8 cellular contexts compared by ENCODE assay signal in the genomic region with DNA sequence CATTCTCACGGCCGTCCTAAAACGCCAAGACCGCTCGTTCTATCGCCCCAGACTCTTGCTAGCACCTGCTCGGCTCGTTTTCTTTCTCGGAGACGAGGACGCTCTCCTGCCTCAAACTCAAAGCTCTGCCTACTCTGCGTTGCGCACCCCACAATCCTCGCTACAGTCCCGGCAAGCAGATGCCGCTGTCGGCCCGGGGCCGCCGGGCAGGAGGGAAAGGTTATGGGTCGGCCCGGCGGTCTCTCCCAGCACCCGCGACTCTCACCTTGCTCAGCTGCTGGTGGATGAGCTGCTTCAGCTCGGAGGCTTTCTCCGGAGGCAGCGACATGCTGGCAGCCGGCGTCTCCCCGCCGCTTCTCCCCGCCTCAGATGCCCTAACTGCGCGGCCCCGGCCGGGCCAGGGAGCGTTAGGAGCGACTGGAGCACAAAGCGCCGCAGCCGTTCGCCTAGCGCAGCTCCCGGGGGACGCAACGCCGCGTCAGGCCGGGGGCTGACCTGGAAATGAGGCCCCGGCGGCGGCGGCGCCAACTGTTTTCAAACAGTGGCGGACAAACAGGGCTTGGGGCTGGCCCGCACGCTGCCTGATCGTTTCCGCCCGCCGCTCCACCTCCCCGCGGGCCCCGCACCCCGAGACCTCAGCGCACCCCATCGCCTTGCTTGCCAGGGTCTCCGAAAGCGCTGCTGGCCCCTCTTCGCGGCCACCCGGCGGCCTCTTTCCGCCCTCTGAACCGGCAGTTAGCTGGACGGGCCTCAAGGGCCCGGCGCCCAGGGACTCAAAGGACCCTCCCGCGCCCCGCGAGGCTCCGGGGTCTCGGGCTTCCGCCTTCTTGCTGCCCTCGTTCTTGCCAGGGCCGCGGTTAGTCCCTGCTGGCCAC. TPM values are rescaled to one million over a fixed set of nuclear protein-coding genes. Genes with fewer than 3 reads are reported as not detected.
DNase-seq lines count a peak whose midpoint lies in the region; ATAC-seq, FAIRE-seq and TF ChIP-seq lines count a peak whose summit lies in the region.

A gene with protein sequence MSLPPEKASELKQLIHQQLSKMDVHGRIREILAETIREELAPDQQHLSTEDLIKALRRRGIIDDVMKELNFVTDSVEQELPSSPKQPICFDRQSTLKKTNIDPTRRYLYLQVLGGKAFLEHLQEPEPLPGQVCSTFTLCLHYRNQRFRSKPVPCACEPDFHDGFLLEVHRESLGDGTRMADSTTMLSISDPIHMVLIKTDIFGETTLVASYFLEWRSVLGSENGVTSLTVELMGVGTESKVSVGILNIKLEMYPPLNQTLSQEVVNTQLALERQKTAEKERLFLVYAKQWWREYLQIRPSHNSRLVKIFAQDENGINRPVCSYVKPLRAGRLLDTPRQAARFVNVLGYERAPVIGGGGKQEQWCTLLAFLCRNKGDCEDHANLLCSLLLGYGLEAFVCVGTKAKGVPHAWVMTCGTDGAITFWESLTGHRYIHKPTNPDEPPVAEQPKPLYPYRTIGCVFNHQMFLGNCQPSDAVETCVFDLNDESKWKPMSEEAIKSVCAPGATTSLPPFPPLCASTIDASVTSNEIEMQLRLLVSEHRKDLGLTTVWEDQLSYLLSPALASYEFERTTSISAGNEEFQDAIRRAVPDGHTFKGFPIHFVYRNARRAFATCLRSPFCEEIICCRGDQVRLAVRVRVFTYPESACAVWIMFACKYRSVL (minus strand): TSS at position 503 of the 875 bp plus-strand sequence. CDS start 175 bp downstream, at position 328.
A gene with protein sequence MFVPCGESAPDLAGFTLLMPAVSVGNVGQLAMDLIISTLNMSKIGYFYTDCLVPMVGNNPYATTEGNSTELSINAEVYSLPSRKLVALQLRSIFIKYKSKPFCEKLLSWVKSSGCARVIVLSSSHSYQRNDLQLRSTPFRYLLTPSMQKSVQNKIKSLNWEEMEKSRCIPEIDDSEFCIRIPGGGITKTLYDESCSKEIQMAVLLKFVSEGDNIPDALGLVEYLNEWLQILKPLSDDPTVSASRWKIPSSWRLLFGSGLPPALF (plus strand): TSS at position 822 of the 875 bp plus-strand sequence. CDS start 66 bp downstream, outside the sequence.

- H3K9me3 Mint-ChIP-seq in Calu3 (ENCODE audit: low read depth, unreplicated experiment) = no peaks in the 10 kb centered on the region

- peak within 1 kb of the TSS; percentile 86 for H3K4me3 ChIP-seq in HUES48 (ENCODE audit: low read depth, low read length)
- H3K4me3 ChIP-seq in OCI-LY7 (ENCODE audit: low read depth, low read length, poor library complexity, severe bottlenecking) = peak within 1 kb of the TSS; percentile 92
- peak within 1 kb of the TSS; percentile 53 to 90 (median 89) for H3K4me3 ChIP-seq in endothelial cell of umbilical vein (replicated peaks in 1 of 3; ENCODE audit: insufficient read depth in 1 of 3, low read depth in 1 of 3, low read length in 3 of 3)
- H3K4me3 ChIP-seq in mononuclear cell (ENCODE audit: low read length) = peak within 1 kb of the TSS; percentile 84

- TSS peak; percentile 24 for BruUV-seq in Calu3 (replicated peaks; lab: Mats Ljungman, UMichigan)
- BruUV-seq in OCI-LY7 (replicated peaks; lab: Mats Ljungman, UMichigan) = no TSS peak
- BruUV-seq in endothelial cell of umbilical vein (replicated peaks; lab: Mats Ljungman, UMichigan) = TSS peak; percentile 37

- H4K20me1 ChIP-seq in OCI-LY7 (ENCODE audit: insufficient read depth, low read length) = peaks cover 15% of the 10 kb centered on the region; the same call in 1 of the 2 replicates
- H4K20me1 ChIP-seq in endothelial cell of umbilical vein (replicated peaks; ENCODE audit: control insufficient read depth, extremely low read depth, insufficient read depth, low read length) = no peaks in the 10 kb centered on the region

- peaks cover 24% of the 10 kb centered on the region for H3K4me1 Mint-ChIP-seq in Calu3 (ENCODE audit: low read depth, unreplicated experiment)

- no peaks in the 10 kb centered on the region for H3K9me1 ChIP-seq in endothelial cell of umbilical vein (replicated peaks; ENCODE audit: control insufficient read depth, extremely low read depth, insufficient read depth, low read length)

- peaks cover 34% of the 10 kb centered on the region for H3K36me3 Mint-ChIP-seq in Calu3 (ENCODE audit: insufficient read depth, unreplicated experiment)

- H3K27me3 Mint-ChIP-seq in Calu3 (ENCODE audit: unreplicated experiment) = no peaks in the 10 kb centered on the region

- DNase-seq in Calu3 (peak; percentile 86), OCI-LY7 (ENCODE audit: low spot score) (peak; percentile 92), endothelial cell of umbilical vein (ENCODE audit: low read depth, low spot score) (peak; percentile 94)
- DNase-seq in activated CD8-positive, alpha-beta memory T cell treated with anti-CD3 and anti-CD28 coated beads, Interleukin-2, amount 50 U/mL, for 48 hours = peak; percentile 92
- peak; percentile 76 to 77 for DNase-seq in stimulated activated CD8-positive, alpha-beta memory T cell treated with anti-CD3 and anti-CD28 coated beads, Interleukin-2, amount 100 ng/mL, for 48 hours (ENCODE audit: low read depth in 2 of 2)

- FAIRE-seq in endothelial cell of umbilical vein (lab: Jason Lieb, UNC) = peak; percentile 63

- H3K4me2 ChIP-seq in OCI-LY7 (ENCODE audit: low read length) (peak within 1 kb of the TSS; percentile 99), endothelial cell of umbilical vein (ENCODE audit: insufficient read depth, low read length) (peak within 1 kb of the TSS; percentile 90)

- H3K79me2 ChIP-seq in OCI-LY7 (ENCODE audit: insufficient read depth, low read depth, low read length) = peaks cover 71% of the 10 kb centered on the region
- peaks cover 41% of the 10 kb centered on the region for H3K79me2 ChIP-seq in endothelial cell of umbilical vein (ENCODE audit: control insufficient read depth, insufficient read depth, low read length)

- H3K27ac ChIP-seq in HUES48 (ENCODE audit: low read depth, low read length) (peak within 1 kb of the TSS; percentile 97), OCI-LY7 (ENCODE audit: low read depth, low read length, poor library complexity, severe bottlenecking) (peak within 1 kb of the TSS; percentile 79), endothelial cell of umbilical vein (ENCODE audit: insufficient read depth, low read depth, low read length) (peak within 1 kb of the TSS; percentile 93)

- H3K27me3 ChIP-seq in HUES48 (ENCODE audit: control insufficient read depth, insufficient read depth, low read length) (no peaks in the 10 kb centered on the region), endothelial cell of umbilical vein (ENCODE audit: control insufficient read depth in 2 of 2, insufficient read depth in 2 of 2, low read length in 2 of 2) (no peaks in the 10 kb centered on the region), mononuclear cell (ENCODE audit: insufficient read depth, low read length) (no peaks in the 10 kb centered on the region)

- ATAC-seq in GM21381 (IDR thresholded peaks at IDR 0.05; ENCODE audit: unreplicated experiment) = peak; percentile 83

- intact Hi-C loops in Calu3 (cut with micrococcal nuclease; ENCODE audit: unreplicated experiment) = loop anchor here (1.0 to 5.0 kb wide), 2 partner anchors 95 to 311 kb away; no protein-coding TSS in a partner anchor
- intact Hi-C loops in OCI-LY7 (cut with micrococcal nuclease; ENCODE audit: unreplicated experiment) = loop anchor here (1.0 kb wide), 2 partner anchors 245 to 295 kb away; a partner anchor contains a TSS
- intact Hi-C loops in endothelial cell of umbilical vein (cut with micrococcal nuclease) = loop anchor here (1.0 kb wide), 3 partner anchors 42 to 325 kb away; a partner anchor contains a TSS

- H3K9me3 ChIP-seq in HUES48 (ENCODE audit: control insufficient read depth, insufficient read depth, low read length) (no peaks in the 10 kb centered on the region), OCI-LY7 (ENCODE audit: low read length) (no peaks in the 10 kb centered on the region), endothelial cell of umbilical vein (replicated peaks; ENCODE audit: control insufficient read depth, insufficient read depth, low read length) (no peaks in the 10 kb centered on the region), mononuclear cell (ENCODE audit: low read depth, low read length) (no peaks in the 10 kb centered on the region)

- no peak for TF ChIP-seq CTCF in Calu3 (IDR thresholded peaks at IDR 0.05; ENCODE audit: unreplicated experiment)
- TF ChIP-seq CTCF in OCI-LY7 (conservative IDR thresholded peaks at IDR 0.05; ENCODE audit: low read length) = no peak
- no peak for TF ChIP-seq CTCF in endothelial cell of umbilical vein (IDR thresholded peaks at IDR 0.05; ENCODE audit: extremely low read depth in 1 of 2, insufficient read depth in 1 of 2, low read depth in 1 of 2, low read length in 2 of 2)

- H3K36me3 ChIP-seq in HUES48 (ENCODE audit: control insufficient read depth, insufficient read depth, low read length) (peaks cover 54% of the 10 kb centered on the region), OCI-LY7 (ENCODE audit: insufficient read depth, low read length) (peaks cover 63% of the 10 kb centered on the region), endothelial cell of umbilical vein (ENCODE audit: control insufficient read depth in 2 of 2, extremely low read depth in 1 of 2, insufficient read depth in 2 of 2, low read length in 2 of 2) (peaks cover 1 to 7% of the 10 kb centered on the region in 2 experiments)

- H2AFZ ChIP-seq in OCI-LY7 (ENCODE audit: low read length) = peak within 1 kb of the TSS; percentile 77
- peak within 1 kb of the TSS; percentile 92 for H2AFZ ChIP-seq in endothelial cell of umbilical vein (ENCODE audit: low read depth, low read length)

- H3K4me3 Mint-ChIP-seq in Calu3 (ENCODE audit: low read depth, unreplicated experiment) = peak within 1 kb of the TSS; percentile 86

- H3K9me2 ChIP-seq in OCI-LY7 (ENCODE audit: insufficient read depth, low read length) = no peaks in the 10 kb centered on the region

- POLR2A ChIA-PET in OCI-LY7 (lab: Charles Lee) = interaction anchor here (0.6 to 1.9 kb wide), 7 partner anchors 11 to 1687 kb away, joined by 3 to 5 read pairs (median 3); a partner anchor contains a TSS
- POLR2A ChIA-PET in endothelial cell of umbilical vein (lab: Charles Lee) = interaction anchor here (0.6 to 1.0 kb wide), 4 partner anchors 12 to 886 kb away, joined by 3 to 5 read pairs (median 3); a partner anchor contains a TSS

- H3K27ac Mint-ChIP-seq in Calu3 (ENCODE audit: unreplicated experiment) = peak within 1 kb of the TSS; percentile 99

- CTCF ChIA-PET in Calu3 (lab: Charles Lee) = interaction anchor here (0.9 to 1.5 kb wide), 2 partner anchors 232 to 310 kb away, joined by 3 to 4 read pairs; no protein-coding TSS in a partner anchor
- CTCF ChIA-PET in OCI-LY7 (lab: Charles Lee; ENCODE audit: unreplicated experiment) = no interaction called here
- CTCF ChIA-PET in endothelial cell of umbilical vein (lab: Charles Lee) = interaction anchor here (0.7 to 2.1 kb wide), 9 partner anchors 8 to 374 kb away, joined by 3 to 6 read pairs (median 4); no protein-coding TSS in a partner anchor

- dilution Hi-C loops in endothelial cell of umbilical vein (cut with MboI; ENCODE audit: extremely low pct_ligation_motif_present, low sequenced_read_pairs) = no loop called here

- TF ChIP-seq POLR2A in endothelial cell of umbilical vein (IDR thresholded peaks at IDR 0.05; ENCODE audit: low read depth, low read length) = peak; percentile 77

- H3K4me1 ChIP-seq in HUES48 (ENCODE audit: control insufficient read depth, insufficient read depth, low read length) (peaks cover 10% of the 10 kb centered on the region; the same call in 1 of the 2 replicates), OCI-LY7 (ENCODE audit: insufficient read depth, low read length, poor library complexity, severe bottlenecking) (peaks cover 34% of the 10 kb centered on the region), endothelial cell of umbilical vein (ENCODE audit: control insufficient read depth, extremely low read depth, insufficient read depth, low read length) (peaks cover 19% of the 10 kb centered on the region), mononuclear cell (ENCODE audit: insufficient read depth, low read length) (peaks cover 28% of the 10 kb centered on the region)

- H3K9ac ChIP-seq in HUES48 (ENCODE audit: low read depth, low read length) = peak within 1 kb of the TSS; percentile 99
- H3K9ac ChIP-seq in endothelial cell of umbilical vein (replicated peaks; ENCODE audit: extremely low read depth, insufficient read depth, low read length) = peak within 1 kb of the TSS; percentile 98

RNA-seq across cellular contexts. Expression of the first gene that starts in this region (rescaled TPM):
- total RNA-seq in Calu3 (2022) = 10.1 and 12.7 TPM in 2 replicates
- 22.1 and 23.7 TPM in 2 replicates for total RNA-seq in OCI-LY7 (2014; rRNA removed; shearing (Covaris generic))
- total RNA-seq in OCI-LY7 (2022) = 13.7 and 14.1 TPM in 2 replicates
- total RNA-seq in endothelial cell of umbilical vein = 8.6 and 8.8 TPM in 2 replicates
- 4.7 and 5.8 TPM in 2 replicates for polyA plus RNA-seq in endothelial cell of umbilical vein
- 7.8 and 8.5 TPM in 2 replicates for polyA plus RNA-seq in endothelial cell of umbilical vein (2011; cell fraction: cytosol; rRNA removed)
- polyA plus RNA-seq in endothelial cell of umbilical vein (2011; cell fraction: nucleus; rRNA removed) = 13.1 TPM in 2 replicates
- polyA plus RNA-seq in endothelial cell of umbilical vein (2012) = 4.7 and 6.9 TPM in 2 replicates
- 7.5 and 15.1 TPM in 2 replicates for polyA minus RNA-seq in endothelial cell of umbilical vein
- 7.1 TPM for polyA minus RNA-seq in endothelial cell of umbilical vein (2011; cell fraction: cytosol; rRNA and poly(A)+ RNA removed)
- polyA minus RNA-seq in endothelial cell of umbilical vein (2011; cell fraction: nucleus; rRNA and poly(A)+ RNA removed) = 5.2 and 10.0 TPM in 2 replicates
- total RNA-seq in mononuclear cell = 9.6 TPM

RNA-seq across cellular contexts. Expression of the second gene that starts in this region (rescaled TPM):
- total RNA-seq in Calu3 (2022) (78.6 and 89.6 TPM in 2 replicates), OCI-LY7 (2022) (98.8 and 103 TPM in 2 replicates), endothelial cell of umbilical vein (71.0 and 72.3 TPM in 2 replicates), mononuclear cell (88.1 TPM)
- 61.7 and 69.2 TPM in 2 replicates for total RNA-seq in OCI-LY7 (2014; rRNA removed; shearing (Covaris generic))
- polyA plus RNA-seq in endothelial cell of umbilical vein = 36.1 and 42.0 TPM in 2 replicates
- 50.5 TPM in 2 replicates for polyA plus RNA-seq in endothelial cell of umbilical vein (2011; cell fraction: cytosol; rRNA removed)
- polyA plus RNA-seq in endothelial cell of umbilical vein (2011; cell fraction: nucleus; rRNA removed) = 37.4 and 38.4 TPM in 2 replicates
- 52.5 and 71.1 TPM in 2 replicates for polyA plus RNA-seq in endothelial cell of umbilical vein (2012)
- polyA minus RNA-seq in endothelial cell of umbilical vein = 46.7 and 61.5 TPM in 2 replicates
- polyA minus RNA-seq in endothelial cell of umbilical vein (2011; cell fraction: cytosol; rRNA and poly(A)+ RNA removed) = 58.3 TPM
- polyA minus RNA-seq in endothelial cell of umbilical vein (2011; cell fraction: nucleus; rRNA and poly(A)+ RNA removed) = 19.3 and 20.9 TPM in 2 replicates

Comparison
In these comparisons a context has a peak if more than half of its experiments do, and no peak if none do; other contexts are left out.
1. Peak in every context shown above with its lines: DNase-seq, ATAC-seq, H3K4me3 ChIP-seq and H3K27ac ChIP-seq.